In the genomic region with DNA sequence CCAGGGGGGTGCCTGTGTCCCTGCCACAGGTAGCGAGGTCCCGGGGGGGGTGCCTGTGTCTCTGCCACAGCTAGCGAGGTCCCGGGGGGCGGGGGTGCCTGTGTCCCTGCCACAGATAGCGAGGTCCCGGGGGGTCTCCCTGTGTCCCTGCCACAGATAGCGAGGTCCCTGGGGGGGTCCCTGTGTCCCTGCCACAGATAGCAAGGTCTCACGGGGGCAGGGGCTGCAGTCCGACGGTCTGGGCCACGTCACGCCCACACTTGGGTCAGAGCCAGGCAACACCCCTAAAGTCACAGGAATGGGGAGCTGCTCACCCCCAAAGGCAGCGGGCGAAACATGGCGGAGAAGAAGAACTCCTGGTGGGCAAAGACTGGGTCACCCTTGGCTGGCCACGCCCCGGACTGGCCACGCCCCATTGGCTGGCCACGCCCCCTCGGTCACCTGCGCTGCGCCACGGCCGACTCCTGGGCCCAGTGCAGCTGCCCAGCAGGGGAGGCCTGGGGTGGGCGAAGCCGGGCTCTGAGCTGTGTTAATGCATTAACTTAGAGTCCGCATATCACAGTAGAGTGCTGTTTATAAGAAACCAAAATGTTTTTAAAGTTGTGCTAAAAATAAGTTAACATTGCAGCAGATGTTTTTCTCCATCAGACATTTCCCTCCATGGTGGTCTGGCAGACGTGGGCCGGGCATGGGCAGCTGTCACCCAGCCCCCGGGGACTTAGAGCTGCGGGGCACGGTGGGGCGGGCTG, we compare ENCODE assay signal across 12 cellular contexts. TPM values are rescaled to one million over a fixed set of nuclear protein-coding genes. Genes with fewer than 3 reads are reported as not detected.
DNase-seq lines count a peak whose midpoint lies in the region; ATAC-seq and TF ChIP-seq lines count a peak whose summit lies in the region.
"Had no signal": no experiment of that assay in that cellular context is flagged by ENCODE, and none has a peak within 500 bp of the region (broad histone marks: within the 10 kb centered on the region; RNA-seq: fewer than 3 reads in every experiment).

No MANE protein-coding gene starts in this region.

- no peaks in the 10 kb centered on the region; a peak in 1 of 3 replicates for H3K36me3 ChIP-seq in HEK293 (ENCODE audit: control insufficient read depth in 2 of 2, insufficient read depth in 1 of 2, low read length in 2 of 2)
- H3K36me3 ChIP-seq: left lung had no signal

- POLR2A ChIA-PET in HEK293 (lab: Yijun Ruan, JAX): interaction anchor here (1.0 kb wide), 1 partner anchor 229 kb away, joined by 3 read pairs; a partner anchor contains a TSS

- no peaks in the 10 kb centered on the region for H3K9me3 Mint-ChIP-seq in memory B cell
- no peaks in the 10 kb centered on the region for H3K9me3 Mint-ChIP-seq in osteocyte (ENCODE audit: unreplicated experiment)
- H3K9me3 Mint-ChIP-seq: brain had no signal

- no peaks in the 10 kb centered on the region for H3K4me1 ChIP-seq in HEK293 (ENCODE audit: control insufficient read depth, insufficient read depth, low read length)
- H3K4me1 ChIP-seq: left lung had no signal

- H3K27ac Mint-ChIP-seq in memory B cell: no peak overlapping the region
- H3K27ac Mint-ChIP-seq in osteocyte (ENCODE audit: unreplicated experiment): no peak overlapping the region
- H3K27ac Mint-ChIP-seq: brain had no signal

- H3K27ac ChIP-seq in HEK293 (ENCODE audit: extremely low read depth, low read depth, low read length): no peak overlapping the region
- H3K27ac ChIP-seq: left lung, SK-N-MC had no signal

- H3K27me3 Mint-ChIP-seq in memory B cell: peaks cover 1% of the 10 kb centered on the region
- no peaks in the 10 kb centered on the region for H3K27me3 Mint-ChIP-seq in osteocyte (ENCODE audit: unreplicated experiment)
- H3K27me3 Mint-ChIP-seq: brain had no signal

- CTCF ChIA-PET in HEK293 (lab: Yijun Ruan, JAX): interaction anchor here (1.0 to 2.8 kb wide), 2 partner anchors 15 to 143 kb away, joined by 3 to 13 read pairs; no protein-coding TSS in a partner anchor

- no peaks in the 10 kb centered on the region for H3K9me3 ChIP-seq in HEK293 (ENCODE audit: control insufficient read depth, insufficient read depth, low read depth, low read length)
- H3K9me3 ChIP-seq: left lung had no signal

- TF ChIP-seq CTCF in HEK293 (tag by site-specific recombination; IDR thresholded peaks at IDR 0.05): no peak
- no peak for TF ChIP-seq CTCF in osteocyte (IDR thresholded peaks at IDR 0.05)

- in situ Hi-C loops in ACHN (cut with HindIII; ENCODE audit: low pct_ligation_motif_present, low pct_unique_long_range_greater_than_20kb, low sequenced_read_pairs): no loop called here

- H3K4me3 Mint-ChIP-seq in memory B cell: peak overlapping the region; percentile 55
- H3K4me3 Mint-ChIP-seq in osteocyte (ENCODE audit: unreplicated experiment): no peak overlapping the region
- H3K4me3 Mint-ChIP-seq: brain had no signal

- H3K36me3 Mint-ChIP-seq in memory B cell (no peaks in the 10 kb centered on the region), osteocyte (ENCODE audit: unreplicated experiment) (no peaks in the 10 kb centered on the region)
- H3K36me3 Mint-ChIP-seq: brain had no signal

- DNase-seq in DMS53 (lab: John Stamatoyannopoulos, UW) (peak; percentile 76), OCI-M1 (lab: John Stamatoyannopoulos, UW) (peak; percentile 35), memory B cell (ENCODE audit: low spot score in 2 of 2) (peak in 1 of 2 donors; percentile 61), D341Med (ENCODE audit: low spot score) (no peak), osteocyte (ENCODE audit: extremely low spot score, unreplicated experiment) (no peak), ACHN (no peak)
- DNase-seq in stimulated activated CD4-positive, alpha-beta T cell treated with anti-CD3 and anti-CD28 coated beads, Interleukin-12 subunit alpha, Interleukin-12 subunit beta, amount 100 ng/mL, for 4 hours: no peak
- DNase-seq: stimulated activated naive CD4-positive, alpha-beta T cell treated with Interleukin-2 at 50 U/mL for 16 hours had no signal

- ATAC-seq in memory B cell (ENCODE audit: low read depth): peak; percentile 72
- ATAC-seq: left lung had no signal

- H3K4me1 Mint-ChIP-seq in memory B cell (peaks cover 6% of the 10 kb centered on the region), osteocyte (ENCODE audit: unreplicated experiment) (no peaks in the 10 kb centered on the region)
- H3K4me1 Mint-ChIP-seq: brain had no signal

- H3K4me3 ChIP-seq in HEK293 (ENCODE audit: low read depth, low read length): no peak overlapping the region
- H3K4me3 ChIP-seq: left lung, SK-N-MC had no signal

TF ChIP-seq in HEK293, 187 proteins besides CTCF, POLR2A, EP300 and RAD21 (continues in another document):
- TF ChIP-seq, protein P1, sequence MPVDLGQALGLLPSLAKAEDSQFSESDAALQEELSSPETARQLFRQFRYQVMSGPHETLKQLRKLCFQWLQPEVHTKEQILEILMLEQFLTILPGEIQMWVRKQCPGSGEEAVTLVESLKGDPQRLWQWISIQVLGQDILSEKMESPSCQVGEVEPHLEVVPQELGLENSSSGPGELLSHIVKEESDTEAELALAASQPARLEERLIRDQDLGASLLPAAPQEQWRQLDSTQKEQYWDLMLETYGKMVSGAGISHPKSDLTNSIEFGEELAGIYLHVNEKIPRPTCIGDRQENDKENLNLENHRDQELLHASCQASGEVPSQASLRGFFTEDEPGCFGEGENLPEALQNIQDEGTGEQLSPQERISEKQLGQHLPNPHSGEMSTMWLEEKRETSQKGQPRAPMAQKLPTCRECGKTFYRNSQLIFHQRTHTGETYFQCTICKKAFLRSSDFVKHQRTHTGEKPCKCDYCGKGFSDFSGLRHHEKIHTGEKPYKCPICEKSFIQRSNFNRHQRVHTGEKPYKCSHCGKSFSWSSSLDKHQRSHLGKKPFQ (tag by site-specific recombination; IDR thresholded peaks at IDR 0.05): no peak
- TF ChIP-seq ZNF658 (tag by site-specific recombination; IDR thresholded peaks at IDR 0.05) (no peak), ZNF324 (tag by site-specific recombination; IDR thresholded peaks at IDR 0.05) (no peak), RBAK (tag by site-specific recombination; IDR thresholded peaks at IDR 0.05) (no peak), ZBTB20 (tag by site-specific recombination; IDR thresholded peaks at IDR 0.05) (0 out of 2 replicates have a peak, but pooled peaks have one; percentile 34), ZNF558 (tag by site-specific recombination; IDR thresholded peaks at IDR 0.05) (no peak), ZNF416 (tag by site-specific recombination; IDR thresholded peaks at IDR 0.05) (no peak), ZNF133 (tag by site-specific recombination; IDR thresholded peaks at IDR 0.05) (no peak), YY1 (tag by site-specific recombination; IDR thresholded peaks at IDR 0.05) (no peak), KLF8 (tag by site-specific recombination; IDR thresholded peaks at IDR 0.05) (peak; percentile 61; the same call in 1 of the 2 replicates), ZFP69B (tag by site-specific recombination; IDR thresholded peaks at IDR 0.05) (no peak), ZNF624 (tag by site-specific recombination; IDR thresholded peaks at IDR 0.05) (no peak), KLF16 (tag by site-specific recombination; IDR thresholded peaks at IDR 0.05) (no peak), ZNF223 (tag by site-specific recombination; IDR thresholded peaks at IDR 0.05) (peak; percentile 75; the same call in 1 of the 2 replicates), ZNF623 (tag by site-specific recombination; IDR thresholded peaks at IDR 0.05) (no peak), ZNF10 (tag by site-specific recombination; IDR thresholded peaks at IDR 0.05) (no peak)
- TF ChIP-seq, protein P2, sequence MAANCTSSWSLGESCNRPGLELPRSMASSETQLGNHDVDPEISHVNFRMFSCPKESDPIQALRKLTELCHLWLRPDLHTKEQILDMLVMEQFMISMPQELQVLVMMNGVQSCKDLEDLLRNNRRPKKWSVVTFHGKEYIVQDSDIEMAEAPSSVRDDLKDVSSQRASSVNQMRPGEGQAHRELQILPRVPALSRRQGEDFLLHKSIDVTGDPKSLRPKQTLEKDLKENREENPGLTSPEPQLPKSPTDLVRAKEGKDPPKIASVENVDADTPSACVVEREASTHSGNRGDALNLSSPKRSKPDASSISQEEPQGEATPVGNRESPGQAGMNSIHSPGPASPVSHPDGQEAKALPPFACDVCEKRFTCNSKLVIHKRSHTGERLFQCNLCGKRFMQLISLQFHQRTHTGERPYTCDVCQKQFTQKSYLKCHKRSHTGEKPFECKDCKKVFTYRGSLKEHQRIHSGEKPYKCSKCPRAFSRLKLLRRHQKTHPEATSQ (tag by site-specific recombination; IDR thresholded peaks at IDR 0.05): no peak
- TF ChIP-seq, protein P3, sequence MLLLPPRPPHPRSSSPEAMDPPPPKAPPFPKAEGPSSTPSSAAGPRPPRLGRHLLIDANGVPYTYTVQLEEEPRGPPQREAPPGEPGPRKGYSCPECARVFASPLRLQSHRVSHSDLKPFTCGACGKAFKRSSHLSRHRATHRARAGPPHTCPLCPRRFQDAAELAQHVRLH (tag by site-specific recombination; IDR thresholded peaks at IDR 0.05): no peak
- TF ChIP-seq, protein P4, sequence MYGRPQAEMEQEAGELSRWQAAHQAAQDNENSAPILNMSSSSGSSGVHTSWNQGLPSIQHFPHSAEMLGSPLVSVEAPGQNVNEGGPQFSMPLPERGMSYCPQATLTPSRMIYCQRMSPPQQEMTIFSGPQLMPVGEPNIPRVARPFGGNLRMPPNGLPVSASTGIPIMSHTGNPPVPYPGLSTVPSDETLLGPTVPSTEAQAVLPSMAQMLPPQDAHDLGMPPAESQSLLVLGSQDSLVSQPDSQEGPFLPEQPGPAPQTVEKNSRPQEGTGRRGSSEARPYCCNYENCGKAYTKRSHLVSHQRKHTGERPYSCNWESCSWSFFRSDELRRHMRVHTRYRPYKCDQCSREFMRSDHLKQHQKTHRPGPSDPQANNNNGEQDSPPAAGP (tag by site-specific recombination; IDR thresholded peaks at IDR 0.05): no peak
- TF ChIP-seq, protein P5, sequence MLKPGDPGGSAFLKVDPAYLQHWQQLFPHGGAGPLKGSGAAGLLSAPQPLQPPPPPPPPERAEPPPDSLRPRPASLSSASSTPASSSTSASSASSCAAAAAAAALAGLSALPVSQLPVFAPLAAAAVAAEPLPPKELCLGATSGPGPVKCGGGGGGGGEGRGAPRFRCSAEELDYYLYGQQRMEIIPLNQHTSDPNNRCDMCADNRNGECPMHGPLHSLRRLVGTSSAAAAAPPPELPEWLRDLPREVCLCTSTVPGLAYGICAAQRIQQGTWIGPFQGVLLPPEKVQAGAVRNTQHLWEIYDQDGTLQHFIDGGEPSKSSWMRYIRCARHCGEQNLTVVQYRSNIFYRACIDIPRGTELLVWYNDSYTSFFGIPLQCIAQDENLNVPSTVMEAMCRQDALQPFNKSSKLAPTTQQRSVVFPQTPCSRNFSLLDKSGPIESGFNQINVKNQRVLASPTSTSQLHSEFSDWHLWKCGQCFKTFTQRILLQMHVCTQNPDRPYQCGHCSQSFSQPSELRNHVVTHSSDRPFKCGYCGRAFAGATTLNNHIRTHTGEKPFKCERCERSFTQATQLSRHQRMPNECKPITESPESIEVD (tag by site-specific recombination; IDR thresholded peaks at IDR 0.05): no peak

RNA-seq across cellular contexts. Expression of a gene that starts 7.0 kb away (rescaled TPM):
- 1.0 and 1.5 TPM in 2 replicates for total RNA-seq in osteocyte

RNA-seq across cellular contexts. Expression of a gene that starts 7.2 kb away (rescaled TPM):
- total RNA-seq in osteocyte: 20.0 and 21.5 TPM in 2 replicates

RNA-seq across cellular contexts. Expression of a gene that starts 11.0 kb away (rescaled TPM):
- 0.16 and 0.24 TPM in 2 replicates for total RNA-seq in osteocyte

RNA-seq across cellular contexts. Expression of a gene that starts 29.0 kb away (rescaled TPM):
- 93.1 and 103 TPM in 2 replicates for total RNA-seq in osteocyte

Comparison
In these comparisons a context has a peak if more than half of its experiments do, and no peak if none do; other contexts are left out.
1. DNase-seq: peak in DMS53 (single experiment) and OCI-M1 (single experiment); none in D341Med (single experiment), stimulated activated CD4-positive, alpha-beta T cell treated with anti-CD3 and anti-CD28 coated beads, Interleukin-12 subunit alpha, Interleukin-12 subunit beta, amount 100 ng/mL, for 4 hours (single experiment), osteocyte (single experiment) and ACHN (single experiment).